In genomic region chr4:99921174-99921573, GRCh38 we compare ENCODE assay signal across 17 cellular contexts. TPM values are rescaled to one million over a fixed set of nuclear protein-coding genes. Genes with fewer than 3 reads are reported as not detected.
DNase-seq lines count a peak whose midpoint lies in the region; ATAC-seq and TF ChIP-seq lines count a peak whose summit lies in the region.
"Had no signal": no experiment of that assay in that cellular context is flagged by ENCODE, and none has a peak within 500 bp of the region (broad histone marks: within the 10 kb centered on the region; RNA-seq: fewer than 3 reads in every experiment).

No MANE protein-coding gene starts in this region.

- H3K36me3 ChIP-seq in CD8-positive, alpha-beta T cell (ENCODE audit: insufficient read depth, low read length): peaks cover 8% of the 10 kb centered on the region

- H3K27ac Mint-ChIP-seq in CD8-positive, alpha-beta T cell: peak overlapping the region; percentile 78
- H3K27ac Mint-ChIP-seq in T-helper 1 cell treated with Interleukin-12 subunit alpha and Interleukin-12 subunit beta and Interleukin-4 antibody, amounts not matched to agents 30 μg/mL and 1 μg/mL, for 36 hours: peak overlapping the region; percentile 56
- no peak overlapping the region for H3K27ac Mint-ChIP-seq in activated naive CD8-positive, alpha-beta T cell treated with anti-CD3 and anti-CD28 coated beads, Interleukin-2, amount 10 ng/mL, durations not matched to agents 7 days and 5 days
- no peak overlapping the region for H3K27ac Mint-ChIP-seq in activated CD4-positive, alpha-beta memory T cell treated with anti-CD3 and anti-CD28 coated beads for 36 hours
- H3K27ac Mint-ChIP-seq: CD14-positive monocyte had no signal

- POLR2A ChIA-PET in CD8-positive, alpha-beta T cell (lab: Charles Lee): interaction anchor here (1.6 kb wide), 1 partner anchor 25 kb away, joined by 8 read pairs; the partner anchor contains the start of gene DNAJB14
- POLR2A ChIA-PET in activated naive CD8-positive, alpha-beta T cell treated with anti-CD3 and anti-CD28 coated beads, Interleukin-2, amount 10 ng/mL, durations not matched to agents 7 days and 5 days (lab: Charles Lee): interaction anchor here (0.8 to 2.2 kb wide), 3 partner anchors 25 to 29 kb away, joined by 3 to 5 read pairs (median 3); partner anchors contain the start of genes DNAJB14, H2AZ1 and LAMTOR3
- POLR2A ChIA-PET in activated CD4-positive, alpha-beta memory T cell treated with anti-CD3 and anti-CD28 coated beads for 36 hours (lab: Charles Lee): no interaction called here

- H3K4me1 ChIP-seq in CD8-positive, alpha-beta T cell (ENCODE audit: insufficient read depth, low read length): peaks cover 12% of the 10 kb centered on the region

- CTCF ChIA-PET in CD8-positive, alpha-beta T cell (lab: Charles Lee): interaction anchor here (1.9 kb wide), 1 partner anchor 27 kb away, joined by 8 read pairs; no protein-coding TSS in a partner anchor
- CTCF ChIA-PET in activated CD4-positive, alpha-beta memory T cell treated with anti-CD3 and anti-CD28 coated beads for 36 hours (lab: Charles Lee): no interaction called here

- no peak overlapping the region for H3K27ac ChIP-seq in CD8-positive, alpha-beta T cell (ENCODE audit: low read depth, low read length)

- H3K4me3 Mint-ChIP-seq in activated T-cell treated with anti-CD3 and anti-CD28 coated beads, Interleukin-2, amount 50 U/mL, for 4 hours: no peak overlapping the region
- no peak overlapping the region for H3K4me3 Mint-ChIP-seq in CD8-positive, alpha-beta T cell
- peak overlapping the region; percentile 40 for H3K4me3 Mint-ChIP-seq in T-helper 1 cell treated with Interleukin-12 subunit alpha and Interleukin-12 subunit beta and Interleukin-4 antibody, amounts not matched to agents 30 μg/mL and 1 μg/mL, for 36 hours
- peak overlapping the region; percentile 47 for H3K4me3 Mint-ChIP-seq in activated naive CD8-positive, alpha-beta T cell treated with anti-CD3 and anti-CD28 coated beads, Interleukin-2, amount 10 ng/mL, durations not matched to agents 7 days and 5 days
- H3K4me3 Mint-ChIP-seq in activated CD4-positive, alpha-beta memory T cell treated with anti-CD3 and anti-CD28 coated beads for 36 hours: no peak overlapping the region
- H3K4me3 Mint-ChIP-seq: CD14-positive monocyte had no signal

- H3K9me3 Mint-ChIP-seq in activated T-cell treated with anti-CD3 and anti-CD28 coated beads, Interleukin-2, amount 50 U/mL, for 4 hours: peaks cover 11% of the 10 kb centered on the region
- H3K9me3 Mint-ChIP-seq in CD8-positive, alpha-beta T cell: no peaks in the 10 kb centered on the region
- peaks cover 10% of the 10 kb centered on the region for H3K9me3 Mint-ChIP-seq in T-helper 1 cell treated with Interleukin-12 subunit alpha and Interleukin-12 subunit beta and Interleukin-4 antibody, amounts not matched to agents 30 μg/mL and 1 μg/mL, for 36 hours
- H3K9me3 Mint-ChIP-seq in activated naive CD8-positive, alpha-beta T cell treated with anti-CD3 and anti-CD28 coated beads, Interleukin-2, amount 10 ng/mL, durations not matched to agents 7 days and 5 days: no peaks in the 10 kb centered on the region
- peaks cover 6% of the 10 kb centered on the region for H3K9me3 Mint-ChIP-seq in activated CD4-positive, alpha-beta memory T cell treated with anti-CD3 and anti-CD28 coated beads for 36 hours

- TF ChIP-seq CTCF in CD8-positive, alpha-beta T cell (IDR thresholded peaks at IDR 0.05): no peak

- no peak overlapping the region for H3K4me3 ChIP-seq in CD8-positive, alpha-beta T cell (ENCODE audit: low read depth, low read length)

- H3K27me3 ChIP-seq in CD8-positive, alpha-beta T cell (ENCODE audit: insufficient read depth, low read length): no peaks in the 10 kb centered on the region

- ATAC-seq in activated T-cell treated with anti-CD3 and anti-CD28 coated beads, Interleukin-2, amount 50 U/mL, for 4 hours: peak; percentile 48 to 58
- ATAC-seq in CD8-positive, alpha-beta T cell: peak; percentile 92
- peak; percentile 85 for ATAC-seq in activated naive CD8-positive, alpha-beta T cell treated with anti-CD3 and anti-CD28 coated beads, Interleukin-2, amount 10 ng/mL, durations not matched to agents 7 days and 5 days (ENCODE audit: low read depth)

- no peak for TF ChIP-seq POLR2A in erythroblast (IDR thresholded peaks at IDR 0.05; ENCODE audit: low read length)

- peaks cover 18% of the 10 kb centered on the region for H3K4me1 Mint-ChIP-seq in activated T-cell treated with anti-CD3 and anti-CD28 coated beads, Interleukin-2, amount 50 U/mL, for 4 hours (ENCODE audit: low read depth)
- H3K4me1 Mint-ChIP-seq in CD8-positive, alpha-beta T cell (ENCODE audit: low read depth): peaks cover 33% of the 10 kb centered on the region
- peaks cover 13% of the 10 kb centered on the region for H3K4me1 Mint-ChIP-seq in T-helper 1 cell treated with Interleukin-12 subunit alpha and Interleukin-12 subunit beta and Interleukin-4 antibody, amounts not matched to agents 30 μg/mL and 1 μg/mL, for 36 hours (ENCODE audit: low read depth)
- peaks cover 12% of the 10 kb centered on the region for H3K4me1 Mint-ChIP-seq in activated naive CD8-positive, alpha-beta T cell treated with anti-CD3 and anti-CD28 coated beads, Interleukin-2, amount 10 ng/mL, durations not matched to agents 7 days and 5 days
- peaks cover 16% of the 10 kb centered on the region for H3K4me1 Mint-ChIP-seq in activated CD4-positive, alpha-beta memory T cell treated with anti-CD3 and anti-CD28 coated beads for 36 hours (ENCODE audit: low read depth)

- peaks cover 31% of the 10 kb centered on the region for H3K36me3 Mint-ChIP-seq in activated T-cell treated with anti-CD3 and anti-CD28 coated beads, Interleukin-2, amount 50 U/mL, for 4 hours (ENCODE audit: insufficient read depth)
- peaks cover 51% of the 10 kb centered on the region for H3K36me3 Mint-ChIP-seq in CD8-positive, alpha-beta T cell
- peaks cover 34% of the 10 kb centered on the region for H3K36me3 Mint-ChIP-seq in T-helper 1 cell treated with Interleukin-12 subunit alpha and Interleukin-12 subunit beta and Interleukin-4 antibody, amounts not matched to agents 30 μg/mL and 1 μg/mL, for 36 hours (ENCODE audit: low read depth)
- H3K36me3 Mint-ChIP-seq in activated naive CD8-positive, alpha-beta T cell treated with anti-CD3 and anti-CD28 coated beads, Interleukin-2, amount 10 ng/mL, durations not matched to agents 7 days and 5 days: peaks cover 42% of the 10 kb centered on the region
- peaks cover 36% of the 10 kb centered on the region for H3K36me3 Mint-ChIP-seq in activated CD4-positive, alpha-beta memory T cell treated with anti-CD3 and anti-CD28 coated beads for 36 hours

- no peak for DNase-seq in activated T-cell treated with anti-CD3 and anti-CD28 coated beads, Interleukin-2, amount 50 U/mL, for 4 hours
- no peak for DNase-seq in activated T-cell treated with anti-CD3 and anti-CD28 coated beads for 4 hours
- peak in 1 of 7 experiments; percentile 24 for DNase-seq in CD8-positive, alpha-beta T cell
- no peak for DNase-seq in activated naive CD8-positive, alpha-beta T cell treated with anti-CD3 and anti-CD28 coated beads, Interleukin-2, amount 10 ng/mL, durations not matched to agents 7 days and 5 days
- DNase-seq in activated CD4-positive, alpha-beta memory T cell treated with anti-CD3 and anti-CD28 coated beads for 36 hours: no peak
- DNase-seq in erythroblast (lab: John Stamatoyannopoulos, UW): no peak
- DNase-seq: ACHN, AML-193, Calu3, DMS53, H7, KG1, NCI-H1436, NCI-H2029 treated with DMSO at 0.1 percent for 48 hours, NCI-H510A treated with DMSO at 0.1 percent for 48 hours had no signal

- intact Hi-C loops in CD8-positive, alpha-beta T cell (cut with DNase I, micrococcal nuclease): no loop called here
- intact Hi-C loops in activated CD4-positive, alpha-beta memory T cell treated with anti-CD3 and anti-CD28 coated beads for 36 hours (cut with micrococcal nuclease): loop anchor here (2.0 kb wide), 1 partner anchor 24 kb away; no protein-coding TSS in a partner anchor

- no peaks in the 10 kb centered on the region for H3K27me3 Mint-ChIP-seq in activated T-cell treated with anti-CD3 and anti-CD28 coated beads, Interleukin-2, amount 50 U/mL, for 4 hours (ENCODE audit: low read depth)
- H3K27me3 Mint-ChIP-seq in CD8-positive, alpha-beta T cell (ENCODE audit: low read depth): no peaks in the 10 kb centered on the region
- H3K27me3 Mint-ChIP-seq in T-helper 1 cell treated with Interleukin-12 subunit alpha and Interleukin-12 subunit beta and Interleukin-4 antibody, amounts not matched to agents 30 μg/mL and 1 μg/mL, for 36 hours (ENCODE audit: low read depth): no peaks in the 10 kb centered on the region
- H3K27me3 Mint-ChIP-seq in activated naive CD8-positive, alpha-beta T cell treated with anti-CD3 and anti-CD28 coated beads, Interleukin-2, amount 10 ng/mL, durations not matched to agents 7 days and 5 days: no peaks in the 10 kb centered on the region
- H3K27me3 Mint-ChIP-seq in activated CD4-positive, alpha-beta memory T cell treated with anti-CD3 and anti-CD28 coated beads for 36 hours: no peaks in the 10 kb centered on the region

- H3K9me3 ChIP-seq in CD8-positive, alpha-beta T cell (ENCODE audit: low read length): no peaks in the 10 kb centered on the region

RNA-seq across cellular contexts. Expression of gene DNAJB14, which starts 25.2 kb away (rescaled TPM):
- 10 to 100 TPM; 38.8 to 42.4 (median 40.5) TPM for total RNA-seq in activated T-cell treated with anti-CD3 and anti-CD28 coated beads, Interleukin-2, amount 50 U/mL, for 4 hours
- total RNA-seq in CD8-positive, alpha-beta T cell: 10 to 100 TPM; 69.5 to 71.8 TPM
- total RNA-seq in activated naive CD8-positive, alpha-beta T cell treated with anti-CD3 and anti-CD28 coated beads, Interleukin-2, amount 10 ng/mL, durations not matched to agents 7 days and 5 days: 10 to 100 TPM; 61.6 to 76.0 TPM
- 10 to 100 TPM; 39.8 to 40.4 TPM for total RNA-seq in activated CD4-positive, alpha-beta memory T cell treated with anti-CD3 and anti-CD28 coated beads for 36 hours

RNA-seq across cellular contexts. Expression of gene LAMTOR3, which starts 26.9 kb away (rescaled TPM):
- 10 to 100 TPM; 37.0 to 39.7 (median 37.7) TPM for total RNA-seq in activated T-cell treated with anti-CD3 and anti-CD28 coated beads, Interleukin-2, amount 50 U/mL, for 4 hours
- total RNA-seq in CD8-positive, alpha-beta T cell: 10 to 100 TPM; 29.3 to 32.4 TPM
- total RNA-seq in activated naive CD8-positive, alpha-beta T cell treated with anti-CD3 and anti-CD28 coated beads, Interleukin-2, amount 10 ng/mL, durations not matched to agents 7 days and 5 days: 10 to 100 TPM; 27.4 to 28.3 TPM
- total RNA-seq in activated CD4-positive, alpha-beta memory T cell treated with anti-CD3 and anti-CD28 coated beads for 36 hours: 10 to 100 TPM; 21.8 to 26.1 TPM

RNA-seq across cellular contexts. Expression of gene H2AZ1, which starts 28.9 kb away (rescaled TPM):
- total RNA-seq in activated T-cell treated with anti-CD3 and anti-CD28 coated beads, Interleukin-2, amount 50 U/mL, for 4 hours: 100 to 1,000 TPM; 358 to 431 (median 388) TPM
- total RNA-seq in CD8-positive, alpha-beta T cell: 100 to 1,000 TPM in 1 of 2 experiments, 10 to 100 TPM in 1; 99.6 to 103 TPM
- 100 to 1,000 TPM; 399 to 400 TPM for total RNA-seq in activated naive CD8-positive, alpha-beta T cell treated with anti-CD3 and anti-CD28 coated beads, Interleukin-2, amount 10 ng/mL, durations not matched to agents 7 days and 5 days
- 100 to 1,000 TPM; 709 to 731 TPM for total RNA-seq in activated CD4-positive, alpha-beta memory T cell treated with anti-CD3 and anti-CD28 coated beads for 36 hours

Comparison
In these comparisons a context has a peak if more than half of its experiments do, and no peak if none do; other contexts are left out.
1. H3K4me3 Mint-ChIP-seq: peak in T-helper 1 cell treated with Interleukin-12 subunit alpha and Interleukin-12 subunit beta and Interleukin-4 antibody, amounts not matched to agents 30 μg/mL and 1 μg/mL, for 36 hours (single experiment) and activated naive CD8-positive, alpha-beta T cell treated with anti-CD3 and anti-CD28 coated beads, Interleukin-2, amount 10 ng/mL, durations not matched to agents 7 days and 5 days (single experiment); none in activated T-cell treated with anti-CD3 and anti-CD28 coated beads, Interleukin-2, amount 50 U/mL, for 4 hours (single experiment), CD8-positive, alpha-beta T cell (single experiment) and activated CD4-positive, alpha-beta memory T cell treated with anti-CD3 and anti-CD28 coated beads for 36 hours (single experiment).
2. H3K27ac Mint-ChIP-seq: peak in CD8-positive, alpha-beta T cell (single experiment) and T-helper 1 cell treated with Interleukin-12 subunit alpha and Interleukin-12 subunit beta and Interleukin-4 antibody, amounts not matched to agents 30 μg/mL and 1 μg/mL, for 36 hours (single experiment); none in activated naive CD8-positive, alpha-beta T cell treated with anti-CD3 and anti-CD28 coated beads, Interleukin-2, amount 10 ng/mL, durations not matched to agents 7 days and 5 days (single experiment) and activated CD4-positive, alpha-beta memory T cell treated with anti-CD3 and anti-CD28 coated beads for 36 hours (single experiment).
3. Peak in every context shown above with its lines, with median percentiles within 50 percentile points of each other: ATAC-seq.